In genomic region chr5:79513519-79514390, GRCh38 we compare ENCODE assay signal across 8 cellular contexts. TPM values are rescaled to one million over a fixed set of nuclear protein-coding genes. Genes with fewer than 3 reads are reported as not detected.
DNase-seq lines count a peak whose midpoint lies in the region; ATAC-seq and TF ChIP-seq lines count a peak whose summit lies in the region.

A gene with protein sequence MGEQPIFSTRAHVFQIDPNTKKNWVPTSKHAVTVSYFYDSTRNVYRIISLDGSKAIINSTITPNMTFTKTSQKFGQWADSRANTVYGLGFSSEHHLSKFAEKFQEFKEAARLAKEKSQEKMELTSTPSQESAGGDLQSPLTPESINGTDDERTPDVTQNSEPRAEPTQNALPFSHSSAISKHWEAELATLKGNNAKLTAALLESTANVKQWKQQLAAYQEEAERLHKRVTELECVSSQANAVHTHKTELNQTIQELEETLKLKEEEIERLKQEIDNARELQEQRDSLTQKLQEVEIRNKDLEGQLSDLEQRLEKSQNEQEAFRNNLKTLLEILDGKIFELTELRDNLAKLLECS (minus strand): TSS chr5:79514134. CDS start chr5:79512774, 1,360 bp downstream.

- DNase-seq in DMS114 treated with DMSO at 0.1 percent for 48 hours (lab: John Stamatoyannopoulos, UW; ENCODE audit: unreplicated experiment) (peak; percentile 56), HUDEP-2 (lab: John Stamatoyannopoulos, UW; ENCODE audit: unreplicated experiment in 76 of 76) (peak in 55 of 76 experiments; percentile 4 to 72 (median 48)), RPMI7951 (ENCODE audit: low read depth) (peak; percentile 73), fibroblast of the aortic adventitia (ENCODE audit: low read depth) (peak; percentile 63), neural crest cell (ENCODE audit: low read depth, low spot score) (peak; percentile 74)
- DNase-seq in activated effector memory CD4-positive, alpha-beta T cell treated with anti-CD3 and anti-CD28 coated beads, Interleukin-2, amount 50 U/mL, for 16 hours: peak; percentile 87

- no peaks in the 10 kb centered on the region for H3K9me3 ChIP-seq in stomach smooth muscle (ENCODE audit: control insufficient read depth in 2 of 2, low read length in 2 of 2)

- peak within 1 kb of the TSS; percentile 87 to 92 for H3K9ac ChIP-seq in stomach smooth muscle (ENCODE audit: low read length in 2 of 2)

- ATAC-seq in GM21447 (IDR thresholded peaks at IDR 0.05; ENCODE audit: unreplicated experiment): peak; percentile 55

- H3K27me3 ChIP-seq in stomach smooth muscle (ENCODE audit: control insufficient read depth in 1 of 2, insufficient read depth in 2 of 2, low read length in 2 of 2): peaks cover 0 to 5% of the 10 kb centered on the region in 2 donors

- peak within 1 kb of the TSS; percentile 100 for H3K27ac Mint-ChIP-seq in neural crest cell (ENCODE audit: unreplicated experiment)

- no peaks in the 10 kb centered on the region for H3K27me3 Mint-ChIP-seq in neural crest cell (ENCODE audit: low read depth)

- peaks cover 13% of the 10 kb centered on the region for H3K4me1 ChIP-seq in stomach smooth muscle (ENCODE audit: control insufficient read depth, insufficient read depth, low read length)

- H3K9me3 Mint-ChIP-seq in neural crest cell: no peaks in the 10 kb centered on the region

- peak within 1 kb of the TSS; percentile 97 for H3K4me3 Mint-ChIP-seq in neural crest cell

- peak within 1 kb of the TSS; percentile 91 for H3K4me3 ChIP-seq in fibroblast of the aortic adventitia (ENCODE audit: low read depth, low read length)
- H3K4me3 ChIP-seq in stomach smooth muscle (ENCODE audit: low read length in 2 of 2): peak within 1 kb of the TSS; percentile 74 to 83

- no peaks in the 10 kb centered on the region for H3K36me3 ChIP-seq in stomach smooth muscle (ENCODE audit: control insufficient read depth in 2 of 2, insufficient read depth in 2 of 2, low read length in 2 of 2)

- no peaks in the 10 kb centered on the region for H3K36me3 Mint-ChIP-seq in neural crest cell (ENCODE audit: low read depth)

- H3K27ac ChIP-seq in stomach smooth muscle (ENCODE audit: low read length): peak within 1 kb of the TSS; percentile 89

- TF ChIP-seq CTCF in fibroblast of the aortic adventitia (IDR thresholded peaks at IDR 0.05; ENCODE audit: insufficient read depth, low read length) (no peak), neural crest cell (conservative IDR thresholded peaks at IDR 0.05) (peak; percentile 16)

- peaks cover 57% of the 10 kb centered on the region for H3K4me1 Mint-ChIP-seq in neural crest cell

RNA-seq across cellular contexts. Expression of the gene that starts here (rescaled TPM):
- 3.6 and 4.9 TPM in 2 replicates for total RNA-seq in RPMI7951 (2014; rRNA removed; shearing (Covaris generic))
- total RNA-seq in fibroblast of the aortic adventitia (ENCODE audit: low replicate concordance) (5.4 and 6.8 TPM in 2 replicates), neural crest cell (28.1 and 29.3 TPM in 2 replicates)

Comparison
In these comparisons a context has a peak if more than half of its experiments do, and no peak if none do; other contexts are left out.
1. Peak in every context shown above with its lines: DNase-seq, ATAC-seq, H3K4me3 ChIP-seq and H3K27ac ChIP-seq.